Comparison of ENCODE assay signal across 1 cellular context in the genomic region with DNA sequence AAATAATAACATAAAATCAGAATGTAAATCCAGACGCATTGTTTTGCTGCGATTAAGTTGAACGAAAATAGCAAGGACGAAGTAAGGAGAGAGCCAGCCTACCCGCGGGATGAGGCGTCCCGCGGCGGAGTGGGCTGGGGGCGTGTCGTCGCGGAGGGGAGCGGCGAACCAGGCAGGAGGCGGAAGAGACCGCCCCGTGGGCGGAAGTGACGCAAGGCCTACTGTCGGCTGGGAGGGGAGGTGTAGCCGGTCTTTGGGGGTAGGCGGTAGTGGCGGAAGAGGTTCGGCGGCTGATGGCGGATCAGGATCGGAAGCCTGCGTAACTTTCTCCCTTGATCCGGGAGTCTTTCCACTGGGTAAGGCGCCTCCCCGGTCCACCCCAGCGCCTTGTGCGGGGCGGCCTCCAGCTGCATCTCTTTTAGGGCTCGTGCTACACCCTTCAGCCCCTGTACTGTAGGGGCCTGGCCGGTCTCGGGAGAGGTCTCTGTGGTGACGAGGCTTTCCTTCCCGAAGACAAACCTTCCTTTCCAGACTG.
TF ChIP-seq lines count a peak whose summit lies in the region.

A gene (plus strand): TSS at position 249 of the 535 bp plus-strand sequence. CDS start 8,363 bp downstream, outside the sequence.

TF ChIP-seq in HCT116, 20 proteins besides CTCF, POLR2A, EP300 and RAD21 (continued from another document):
- TF ChIP-seq, protein P1, sequence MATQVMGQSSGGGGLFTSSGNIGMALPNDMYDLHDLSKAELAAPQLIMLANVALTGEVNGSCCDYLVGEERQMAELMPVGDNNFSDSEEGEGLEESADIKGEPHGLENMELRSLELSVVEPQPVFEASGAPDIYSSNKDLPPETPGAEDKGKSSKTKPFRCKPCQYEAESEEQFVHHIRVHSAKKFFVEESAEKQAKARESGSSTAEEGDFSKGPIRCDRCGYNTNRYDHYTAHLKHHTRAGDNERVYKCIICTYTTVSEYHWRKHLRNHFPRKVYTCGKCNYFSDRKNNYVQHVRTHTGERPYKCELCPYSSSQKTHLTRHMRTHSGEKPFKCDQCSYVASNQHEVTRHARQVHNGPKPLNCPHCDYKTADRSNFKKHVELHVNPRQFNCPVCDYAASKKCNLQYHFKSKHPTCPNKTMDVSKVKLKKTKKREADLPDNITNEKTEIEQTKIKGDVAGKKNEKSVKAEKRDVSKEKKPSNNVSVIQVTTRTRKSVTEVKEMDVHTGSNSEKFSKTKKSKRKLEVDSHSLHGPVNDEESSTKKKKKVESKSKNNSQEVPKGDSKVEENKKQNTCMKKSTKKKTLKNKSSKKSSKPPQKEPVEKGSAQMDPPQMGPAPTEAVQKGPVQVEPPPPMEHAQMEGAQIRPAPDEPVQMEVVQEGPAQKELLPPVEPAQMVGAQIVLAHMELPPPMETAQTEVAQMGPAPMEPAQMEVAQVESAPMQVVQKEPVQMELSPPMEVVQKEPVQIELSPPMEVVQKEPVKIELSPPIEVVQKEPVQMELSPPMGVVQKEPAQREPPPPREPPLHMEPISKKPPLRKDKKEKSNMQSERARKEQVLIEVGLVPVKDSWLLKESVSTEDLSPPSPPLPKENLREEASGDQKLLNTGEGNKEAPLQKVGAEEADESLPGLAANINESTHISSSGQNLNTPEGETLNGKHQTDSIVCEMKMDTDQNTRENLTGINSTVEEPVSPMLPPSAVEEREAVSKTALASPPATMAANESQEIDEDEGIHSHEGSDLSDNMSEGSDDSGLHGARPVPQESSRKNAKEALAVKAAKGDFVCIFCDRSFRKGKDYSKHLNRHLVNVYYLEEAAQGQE (IDR thresholded peaks at IDR 0.05; ENCODE audit: low read depth) = no peak
- TF ChIP-seq TCF7L2 (IDR thresholded peaks at IDR 0.05; ENCODE audit: borderline replicate concordance, extremely low read depth, insufficient read depth, insufficient read length) = peak; percentile 40
- no peak for TF ChIP-seq FOSL1 (IDR thresholded peaks at IDR 0.05; ENCODE audit: low read depth)
- TF ChIP-seq YY1 (IDR thresholded peaks at IDR 0.05; ENCODE audit: extremely low read depth, insufficient replicate concordance, low read depth, low read length) = peak; percentile 65
- peak; percentile 52; the same call in 1 of the 2 replicates for TF ChIP-seq EGR1 (IDR thresholded peaks at IDR 0.05; ENCODE audit: low read depth)
- no peak for TF ChIP-seq SRF (IDR thresholded peaks at IDR 0.05; ENCODE audit: low read depth)
- no peak; the same call in 1 of the 2 replicates for TF ChIP-seq ZFX (IDR thresholded peaks at IDR 0.05)
- TF ChIP-seq ZNF274 (IDR thresholded peaks at IDR 0.05; ENCODE audit: low read depth, low read length) = no peak
- TF ChIP-seq, protein P2, sequence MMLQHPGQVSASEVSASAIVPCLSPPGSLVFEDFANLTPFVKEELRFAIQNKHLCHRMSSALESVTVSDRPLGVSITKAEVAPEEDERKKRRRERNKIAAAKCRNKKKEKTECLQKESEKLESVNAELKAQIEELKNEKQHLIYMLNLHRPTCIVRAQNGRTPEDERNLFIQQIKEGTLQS (IDR thresholded peaks at IDR 0.05) = no peak
- peak; percentile 49; the same call in 1 of the 2 replicates for TF ChIP-seq CEBPB (IDR thresholded peaks at IDR 0.05; ENCODE audit: low read depth)
- no peak for TF ChIP-seq EZH2 (IDR thresholded peaks at IDR 0.05)
